In genomic region chr19:55487884-55488687, GRCh38 we compare ENCODE assay signal across 8 cellular contexts. TPM values are rescaled to one million over a fixed set of nuclear protein-coding genes. Genes with fewer than 3 reads are reported as not detected.
DNase-seq lines count a peak whose midpoint lies in the region; ATAC-seq and TF ChIP-seq lines count a peak whose summit lies in the region.

SSC5D (plus strand) TSS chr19:55488436; CDS start chr19:55488590, 154 bp downstream.

- H3K9me3 ChIP-seq in SJCRH30 (replicated peaks) = no peaks in the 10 kb centered on the region

- DNase-seq in GM03348 (ENCODE audit: low spot score) = peak; percentile 85
- peak; percentile 55 to 61 for DNase-seq in SJCRH30
- peak; percentile 64 for DNase-seq in fibroblast of the aortic adventitia (ENCODE audit: low read depth)
- DNase-seq in activated naive CD4-positive, alpha-beta T cell treated with anti-CD3 and anti-CD28 coated beads, Interleukin-2, amount 50 U/mL, for 16 hours = no peak

- H3K27me3 ChIP-seq in SJCRH30 (no peaks in the 10 kb centered on the region), rectal smooth muscle tissue (ENCODE audit: control insufficient read depth, insufficient read depth, low read length) (no peaks in the 10 kb centered on the region)

- H3K27ac ChIP-seq in SJCRH30 (peak within 1 kb of the TSS; percentile 96), rectal smooth muscle tissue (ENCODE audit: low read depth, low read length) (peak within 1 kb of the TSS; percentile 95)

- ATAC-seq in GM21528 (IDR thresholded peaks at IDR 0.05; ENCODE audit: low FRiP score, unreplicated experiment) = no peak
- no peak for ATAC-seq in HG02571 (IDR thresholded peaks at IDR 0.05; ENCODE audit: unreplicated experiment)
- no peak for ATAC-seq in HG02678 (IDR thresholded peaks at IDR 0.05; ENCODE audit: unreplicated experiment)

- H3K4me1 ChIP-seq in SJCRH30 (peaks cover 37% of the 10 kb centered on the region), rectal smooth muscle tissue (ENCODE audit: control insufficient read depth, insufficient read depth, low read length) (peaks cover 47% of the 10 kb centered on the region)

- no peak for TF ChIP-seq CTCF in fibroblast of the aortic adventitia (IDR thresholded peaks at IDR 0.05; ENCODE audit: insufficient read depth, low read length)

- peak within 1 kb of the TSS; percentile 29 for H3K9ac ChIP-seq in rectal smooth muscle tissue (ENCODE audit: low read length)

- H3K4me3 ChIP-seq in SJCRH30 (peak within 1 kb of the TSS; percentile 47), fibroblast of the aortic adventitia (ENCODE audit: low read depth, low read length) (peak within 1 kb of the TSS; percentile 81), rectal smooth muscle tissue (ENCODE audit: low read length) (peak within 1 kb of the TSS; percentile 62)

- H3K36me3 ChIP-seq in SJCRH30 (no peaks in the 10 kb centered on the region), rectal smooth muscle tissue (ENCODE audit: control insufficient read depth, insufficient read depth, low read length) (no peaks in the 10 kb centered on the region)

RNA-seq across cellular contexts. Expression of gene SSC5D, which starts in this region (rescaled TPM):
- 3.1 and 3.8 TPM in 2 replicates for total RNA-seq in SJCRH30 (2014; rRNA removed; shearing (Covaris generic))
- total RNA-seq in fibroblast of the aortic adventitia (ENCODE audit: low replicate concordance) = 10.7 and 18.7 TPM in 2 replicates
